Comparison of ENCODE assay signal across 8 cellular contexts in genomic region chr5:108642170-108642906, GRCh38.
DNase-seq lines count a peak whose midpoint lies in the region; ATAC-seq, FAIRE-seq and TF ChIP-seq lines count a peak whose summit lies in the region.

No MANE protein-coding gene starts in this region.

- POLR2A ChIA-PET in HepG2 (lab: Yijun Ruan, JAX): no interaction called here

- H3K9me3 Mint-ChIP-seq in CD14-positive monocyte: peaks cover 0 to 7% (median 6%) of the 10 kb centered on the region in 7 donors

- 0 out of 6 replicates have a peak overlapping the region, but pooled peaks of 1 of the 3 experiments have one; percentile 35 for H3K4me3 ChIP-seq in HepG2 (replicated peaks in 1 of 3; ENCODE audit: insufficient read depth in 1 of 3, low read depth in 2 of 3, low read length in 3 of 3)

- peak overlapping the region in 1 of 2 donors; percentile 59 for H3K4me3 Mint-ChIP-seq in CD14-positive monocyte

- CTCF ChIA-PET in HepG2 (lab: Yijun Ruan, JAX; ENCODE audit: low intra/inter-chr PET ratio, low total read pairs): no interaction called here

- H3K9me3 ChIP-seq in HepG2 (ENCODE audit: low read length): no peaks in the 10 kb centered on the region

- FAIRE-seq in HepG2 (lab: Jason Lieb, UNC): peak; percentile 79

- WGBS in HepG2 (ENCODE audit: low lambda C conversion rate): 4% methylated on average over 4 of the region's 4 CpGs

- no peak for TF ChIP-seq POLR2A in HepG2 (IDR thresholded peaks at IDR 0.05; ENCODE audit: insufficient read depth in 1 of 2, low read depth in 2 of 2, low read length in 2 of 2)

- ATAC-seq in GM19035 (IDR thresholded peaks at IDR 0.05; ENCODE audit: unreplicated experiment): peak; percentile 99
- peak; percentile 100 for ATAC-seq in HG03139 (IDR thresholded peaks at IDR 0.05; ENCODE audit: unreplicated experiment)
- ATAC-seq in HepG2: peak; percentile 100

- H3K9ac ChIP-seq in HepG2 (ENCODE audit: insufficient read depth, low read depth, low read length): peak overlapping the region; percentile 34; the same call in 1 of the 2 replicates

- peaks cover 6% of the 10 kb centered on the region for H3K4me1 Mint-ChIP-seq in CD14-positive monocyte

- no peaks in the 10 kb centered on the region for H3K36me3 ChIP-seq in HepG2 (replicated peaks in 1 of 2; ENCODE audit: control insufficient read depth in 1 of 2, insufficient read depth in 2 of 2, low read length in 2 of 2)

- TF ChIP-seq RAD21 in HepG2 (CRISPR knock-in tag; IDR thresholded peaks at IDR 0.05): peak; percentile 61; the same call in 1 of the 2 replicates

- TF ChIP-seq CTCF in CD14-positive monocyte (IDR thresholded peaks at IDR 0.05) (peak; percentile 81), HepG2 (CRISPR knock-in tag; IDR thresholded peaks at IDR 0.05) (peak; percentile 88)

- H2AFZ ChIP-seq in HepG2 (ENCODE audit: low read length): peak overlapping the region; percentile 67

- H3K36me3 Mint-ChIP-seq in CD14-positive monocyte: no peaks in the 10 kb centered on the region

- H3K27ac ChIP-seq in HepG2 (ENCODE audit: extremely low read length, insufficient read depth, low read length): no peak overlapping the region

- no TSS peak for BruUV-seq in HepG2 (replicated peaks; lab: Mats Ljungman, UMichigan)

- H3K27me3 ChIP-seq in HepG2 (ENCODE audit: control insufficient read depth in 1 of 2, insufficient read depth in 2 of 2, low read length in 2 of 2): 0 out of 5 replicates have a peak, but pooled peaks cover 0 to 4% of the 10 kb centered on the region in 2 experiments

- intact Hi-C loops in CD14-positive monocyte (cut with micrococcal nuclease) (no loop called here), HepG2 (cut with micrococcal nuclease; ENCODE audit: unreplicated experiment) (loop anchor here (5.0 kb wide), 3 partner anchors 120 to 1045 kb away; partner anchors contain the start of gene MAN2A1)

- H3K27me3 Mint-ChIP-seq in CD14-positive monocyte (ENCODE audit: low read depth in 3 of 3): peaks cover 1 to 3% (median 2%) of the 10 kb centered on the region in 3 donors

- H4K20me1 ChIP-seq in HepG2 (ENCODE audit: insufficient read depth, low read length): no peaks in the 10 kb centered on the region

- no peaks in the 10 kb centered on the region for H3K79me2 ChIP-seq in HepG2 (ENCODE audit: insufficient read depth, low read length)

- peak overlapping the region; percentile 89 for H3K4me2 ChIP-seq in HepG2 (ENCODE audit: low read depth, low read length)

- DNase-seq in CD14-positive monocyte (ENCODE audit: low spot score) (peak; percentile 48), NCI-H345 (lab: John Stamatoyannopoulos, UW) (peak; percentile 61), cerebellum (ENCODE audit: low spot score) (peak; percentile 48), HepG2 (ENCODE audit: low spot score) (peak; percentile 53)
- DNase-seq in activated CD4-positive, CD25-positive, alpha-beta regulatory T cell treated with anti-CD3 and anti-CD28 coated beads, Interleukin-2, amount 50 U/mL, for 16 hours (ENCODE audit: low read depth, low spot score): peak; percentile 31
- peak in 2 of 3 donors; percentile 3 to 4 for DNase-seq in stimulated activated CD4-positive, alpha-beta T cell treated with anti-CD3 and anti-CD28 coated beads, TNF-alpha, amount 100 ng/mL, for 1 hour (ENCODE audit: low read depth in 3 of 3, low spot score in 1 of 3)

- peaks cover 5% of the 10 kb centered on the region; the same call in 1 of the 2 replicates for H3K4me1 ChIP-seq in HepG2 (ENCODE audit: insufficient read depth, low read length)

- TF ChIP-seq EP300 in HepG2 (IDR thresholded peaks at IDR 0.05; ENCODE audit: low read depth in 2 of 2, low read length in 2 of 2) (no peak), HepG2 (CRISPR knock-in tag; IDR thresholded peaks at IDR 0.05; ENCODE audit: borderline replicate concordance) (no peak)

- in situ Hi-C loops in HepG2 (cut with HindIII; ENCODE audit: extremely low pct_ligation_motif_present, low pct_unique_long_range_greater_than_20kb): no loop called here

- peak overlapping the region in 2 of 7 donors; percentile 42 to 67 for H3K27ac Mint-ChIP-seq in CD14-positive monocyte

TF ChIP-seq in HepG2, 621 proteins besides CTCF, POLR2A, EP300 and RAD21 (continues in another document):
- no peak for TF ChIP-seq AKAP8 (CRISPR knock-in tag; IDR thresholded peaks at IDR 0.05)
- no peak for TF ChIP-seq MTERF4 (CRISPR knock-in tag; IDR thresholded peaks at IDR 0.05)
- TF ChIP-seq, protein P1, sequence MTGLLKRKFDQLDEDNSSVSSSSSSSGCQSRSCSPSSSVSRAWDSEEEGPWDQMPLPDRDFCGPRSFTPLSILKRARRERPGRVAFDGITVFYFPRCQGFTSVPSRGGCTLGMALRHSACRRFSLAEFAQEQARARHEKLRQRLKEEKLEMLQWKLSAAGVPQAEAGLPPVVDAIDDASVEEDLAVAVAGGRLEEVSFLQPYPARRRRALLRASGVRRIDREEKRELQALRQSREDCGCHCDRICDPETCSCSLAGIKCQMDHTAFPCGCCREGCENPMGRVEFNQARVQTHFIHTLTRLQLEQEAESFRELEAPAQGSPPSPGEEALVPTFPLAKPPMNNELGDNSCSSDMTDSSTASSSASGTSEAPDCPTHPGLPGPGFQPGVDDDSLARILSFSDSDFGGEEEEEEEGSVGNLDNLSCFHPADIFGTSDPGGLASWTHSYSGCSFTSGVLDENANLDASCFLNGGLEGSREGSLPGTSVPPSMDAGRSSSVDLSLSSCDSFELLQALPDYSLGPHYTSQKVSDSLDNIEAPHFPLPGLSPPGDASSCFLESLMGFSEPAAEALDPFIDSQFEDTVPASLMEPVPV (CRISPR knock-in tag; IDR thresholded peaks at IDR 0.05): no peak
- peak; percentile 12 for TF ChIP-seq YY1 (IDR thresholded peaks at IDR 0.05; ENCODE audit: insufficient read depth, insufficient replicate concordance, low read depth, low read length)
- no peak for TF ChIP-seq ZFP36L1 (CRISPR knock-in tag; IDR thresholded peaks at IDR 0.05)
- TF ChIP-seq ZNF264 (CRISPR knock-in tag; IDR thresholded peaks at IDR 0.05): no peak
- TF ChIP-seq STAG1 (CRISPR knock-in tag; IDR thresholded peaks at IDR 0.05): peak; percentile 85
- TF ChIP-seq ARID5B (CRISPR knock-in tag; IDR thresholded peaks at IDR 0.05): 0 out of 2 replicates have a peak, but pooled peaks have one; percentile 10
- no peak for TF ChIP-seq NFRKB (IDR thresholded peaks at IDR 0.05)
- TF ChIP-seq MBNL3 (CRISPR knock-in tag; conservative IDR thresholded peaks at IDR 0.05): no peak
- no peak for TF ChIP-seq HCFC1 (IDR thresholded peaks at IDR 0.05; ENCODE audit: low read depth, low read length)
- TF ChIP-seq POGZ (CRISPR knock-in tag; IDR thresholded peaks at IDR 0.05): peak; percentile 34; the same call in 1 of the 2 replicates
- no peak for TF ChIP-seq ZNF232 (CRISPR knock-in tag; IDR thresholded peaks at IDR 0.05; ENCODE audit: borderline replicate concordance)
- no peak for TF ChIP-seq TEAD2 (CRISPR knock-in tag; IDR thresholded peaks at IDR 0.05)
- peak; percentile 81 for TF ChIP-seq SMC3 (IDR thresholded peaks at IDR 0.05; ENCODE audit: low read length)
- no peak for TF ChIP-seq NFATC3 (CRISPR knock-in tag; IDR thresholded peaks at IDR 0.05)
- no peak for TF ChIP-seq ZNF44 (CRISPR knock-in tag; IDR thresholded peaks at IDR 0.05)
- peak; percentile 30; the same call in 1 of the 2 replicates for TF ChIP-seq GATAD1 (CRISPR knock-in tag; IDR thresholded peaks at IDR 0.05)
- TF ChIP-seq ZNF639 (CRISPR knock-in tag; conservative IDR thresholded peaks at IDR 0.05): no peak

Comparison
In these comparisons a context has a peak if more than half of its experiments do, and no peak if none do; other contexts are left out.
1. DNase-seq: peak in every context shown above with its lines; median percentile 61 in NCI-H345; 53 in HepG2; 48 in CD14-positive monocyte; 48 in cerebellum; 31 in activated CD4-positive, CD25-positive, alpha-beta regulatory T cell treated with anti-CD3 and anti-CD28 coated beads, Interleukin-2, amount 50 U/mL, for 16 hours; 4 in stimulated activated CD4-positive, alpha-beta T cell treated with anti-CD3 and anti-CD28 coated beads, TNF-alpha, amount 100 ng/mL, for 1 hour.